8 cellular contexts compared by ENCODE assay signal in the genomic region with DNA sequence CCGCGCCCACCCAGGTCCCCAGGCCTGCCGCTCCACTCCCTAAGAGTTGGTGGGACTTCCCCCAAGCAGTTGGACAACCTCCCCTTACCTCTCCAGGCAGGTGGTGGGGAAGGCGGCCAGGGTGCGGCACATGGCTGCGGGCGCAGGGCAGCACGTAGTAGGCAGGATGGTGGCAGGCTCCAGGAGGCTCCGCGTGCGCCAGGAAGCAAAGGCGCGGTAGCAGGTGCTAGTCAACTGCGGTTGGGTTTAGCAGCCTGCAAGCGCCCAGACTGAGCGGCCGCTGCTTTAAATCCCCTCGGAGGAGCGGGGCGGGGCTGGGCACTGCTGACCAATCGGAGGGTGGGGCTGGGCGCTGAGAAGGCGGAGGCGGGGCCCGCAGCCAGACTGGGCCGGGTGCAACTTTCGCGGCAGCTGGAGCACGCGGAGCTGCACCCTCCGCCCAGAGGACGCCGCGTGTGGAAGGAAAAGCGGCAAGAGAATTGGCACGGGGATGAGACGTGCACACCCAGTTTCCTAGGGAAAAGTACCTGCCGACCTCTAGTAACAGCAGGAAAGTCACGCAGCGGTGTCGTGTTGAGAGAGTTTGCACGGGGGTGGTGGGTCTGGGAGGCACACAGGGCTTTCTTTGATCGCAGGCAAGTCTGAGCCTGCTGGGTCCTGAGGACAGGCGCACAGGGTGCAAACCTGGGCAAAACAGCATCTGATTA. TPM values are rescaled to one million over a fixed set of nuclear protein-coding genes. Genes with fewer than 3 reads are reported as not detected.
A peak's percentile ranks its signal among the peaks of the same experiment; 100 is the strongest.
DNase-seq lines count a peak whose midpoint lies in the region; ATAC-seq, FAIRE-seq and TF ChIP-seq lines count a peak whose summit lies in the region.

A gene with protein sequence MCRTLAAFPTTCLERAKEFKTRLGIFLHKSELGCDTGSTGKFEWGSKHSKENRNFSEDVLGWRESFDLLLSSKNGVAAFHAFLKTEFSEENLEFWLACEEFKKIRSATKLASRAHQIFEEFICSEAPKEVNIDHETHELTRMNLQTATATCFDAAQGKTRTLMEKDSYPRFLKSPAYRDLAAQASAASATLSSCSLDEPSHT (minus strand): TSS at position 262 of the 707 bp plus-strand sequence. CDS start 130 bp downstream, at position 132.

- no peaks in the 10 kb centered on the region for H3K9me3 ChIP-seq in keratinocyte (ENCODE audit: control insufficient read depth, low read depth, low read length)

- peak within 1 kb of the TSS; percentile 98 for H2AFZ ChIP-seq in keratinocyte (ENCODE audit: control insufficient read depth, low read length)

- H3K4me3 ChIP-seq in AG09309 (ENCODE audit: control insufficient read depth, low read depth, low read length): peak within 1 kb of the TSS; percentile 38
- H3K4me3 ChIP-seq in keratinocyte (ENCODE audit: control insufficient read depth in 2 of 3, extremely low read depth in 1 of 3, insufficient read depth in 2 of 3, low read depth in 1 of 3, low read length in 3 of 3): peak within 1 kb of the TSS; percentile 13 to 68 (median 49)

- ATAC-seq in GM19023 (IDR thresholded peaks at IDR 0.05; ENCODE audit: unreplicated experiment): peak; percentile 95
- ATAC-seq in HG03196 (IDR thresholded peaks at IDR 0.05; ENCODE audit: unreplicated experiment): peak; percentile 85
- peak; percentile 93 to 94 for ATAC-seq in activated CD4-positive, CD25-positive, alpha-beta regulatory T cell treated with anti-CD3 and anti-CD28 coated beads, Interleukin-2, amount 50 U/mL, for 24 hours

- DNase-seq in AG09309 (ENCODE audit: low read depth): no peak
- DNase-seq in NCI-H345 (lab: John Stamatoyannopoulos, UW): peak; percentile 96
- DNase-seq in central memory CD4-positive, alpha-beta T cell: peak; percentile 84
- no peak for DNase-seq in keratinocyte (ENCODE audit: low read depth, low spot score)
- peak; percentile 98 for DNase-seq in stimulated activated CD4-positive, alpha-beta T cell treated with anti-CD3 and anti-CD28 coated beads, Interleukin-15, amount 100 ng/mL, for 24 hours

- H3K4me1 ChIP-seq in keratinocyte (ENCODE audit: control insufficient read depth, extremely low read depth, insufficient read depth, low read length): peaks cover 8% of the 10 kb centered on the region

- H3K9me1 ChIP-seq in keratinocyte (ENCODE audit: control insufficient read depth, extremely low read depth, insufficient read depth, low read length): no peaks in the 10 kb centered on the region

- no peak within 1 kb of the TSS for H3K27ac ChIP-seq in keratinocyte (ENCODE audit: control insufficient read depth, insufficient read depth, low read length)

- H3K36me3 ChIP-seq in keratinocyte (ENCODE audit: control insufficient read depth in 2 of 2, extremely low read depth in 1 of 2, insufficient read depth in 2 of 2, low read length in 2 of 2): no peaks in the 10 kb centered on the region

- dilution Hi-C loops in keratinocyte (cut with MboI; ENCODE audit: extremely low pct_ligation_motif_present, low sequenced_read_pairs): no loop called here

- no peaks in the 10 kb centered on the region for H4K20me1 ChIP-seq in keratinocyte (ENCODE audit: control insufficient read depth, extremely low read depth, insufficient read depth, low read length)

- peaks cover 18% of the 10 kb centered on the region for H3K27me3 ChIP-seq in keratinocyte (ENCODE audit: control insufficient read depth, extremely low read depth, insufficient read depth, low read length)

- no peak for FAIRE-seq in keratinocyte (lab: Jason Lieb, UNC)

- peak within 1 kb of the TSS; percentile 88 for H3K4me2 ChIP-seq in keratinocyte (ENCODE audit: control insufficient read depth, extremely low read depth, insufficient read depth, low read depth, low read length)

- no peaks in the 10 kb centered on the region for H3K79me2 ChIP-seq in keratinocyte (ENCODE audit: control insufficient read depth, insufficient read depth, low read length)

- peak within 1 kb of the TSS; percentile 36 for H3K9ac ChIP-seq in keratinocyte (ENCODE audit: control insufficient read depth, extremely low read depth, insufficient read depth, low read length)

- no peak for TF ChIP-seq CTCF in AG09309 (IDR thresholded peaks at IDR 0.05; ENCODE audit: control insufficient read depth, insufficient read depth, low read depth, low read length, missing control alignments)
- TF ChIP-seq CTCF in keratinocyte (optimal IDR thresholded peaks at IDR 0.05 in 1 of 3, IDR thresholded peaks at IDR 0.05 in 1 of 3, conservative IDR thresholded peaks at IDR 0.05 in 1 of 3; ENCODE audit: extremely low read depth in 1 of 3, insufficient read depth in 2 of 3, low read length in 3 of 3): no peak

RNA-seq across cellular contexts. Expression of the gene that starts here (rescaled TPM):
- 0.18 to 0.34 TPM (median 0.19 TPM) in 3 replicates for polyA plus RNA-seq in keratinocyte
- 0.67 TPM for polyA plus RNA-seq in keratinocyte (2011; ENCODE audit: low read depth)
- polyA plus RNA-seq in keratinocyte (2011; cell fraction: cytosol; rRNA removed): 0.22 and 0.41 TPM in 2 replicates
- polyA plus RNA-seq in keratinocyte (2011; cell fraction: nucleus; rRNA removed): 0.32 and 0.79 TPM in 2 replicates
- 0.13 and 1.4 TPM in 2 replicates for polyA plus RNA-seq in keratinocyte (2012; ENCODE audit: low replicate concordance)
- 0.06 to 0.13 TPM in 2 of 3 replicates, not detected in the other for polyA minus RNA-seq in keratinocyte
- polyA minus RNA-seq in keratinocyte (2011; cell fraction: cytosol; rRNA and poly(A)+ RNA removed): not detected
- 0.21 and 0.23 TPM in 2 replicates for polyA minus RNA-seq in keratinocyte (2011; cell fraction: nucleus; rRNA and poly(A)+ RNA removed)

Comparison
In these comparisons a context has a peak if more than half of its experiments do, and no peak if none do; other contexts are left out.
1. DNase-seq: peak in NCI-H345 (single experiment), central memory CD4-positive, alpha-beta T cell (single experiment) and stimulated activated CD4-positive, alpha-beta T cell treated with anti-CD3 and anti-CD28 coated beads, Interleukin-15, amount 100 ng/mL, for 24 hours (single experiment); none in AG09309 (single experiment) and keratinocyte (single experiment).
2. Peak in every context shown above with its lines, with median percentiles within 50 percentile points of each other: ATAC-seq.